In the genomic region with DNA sequence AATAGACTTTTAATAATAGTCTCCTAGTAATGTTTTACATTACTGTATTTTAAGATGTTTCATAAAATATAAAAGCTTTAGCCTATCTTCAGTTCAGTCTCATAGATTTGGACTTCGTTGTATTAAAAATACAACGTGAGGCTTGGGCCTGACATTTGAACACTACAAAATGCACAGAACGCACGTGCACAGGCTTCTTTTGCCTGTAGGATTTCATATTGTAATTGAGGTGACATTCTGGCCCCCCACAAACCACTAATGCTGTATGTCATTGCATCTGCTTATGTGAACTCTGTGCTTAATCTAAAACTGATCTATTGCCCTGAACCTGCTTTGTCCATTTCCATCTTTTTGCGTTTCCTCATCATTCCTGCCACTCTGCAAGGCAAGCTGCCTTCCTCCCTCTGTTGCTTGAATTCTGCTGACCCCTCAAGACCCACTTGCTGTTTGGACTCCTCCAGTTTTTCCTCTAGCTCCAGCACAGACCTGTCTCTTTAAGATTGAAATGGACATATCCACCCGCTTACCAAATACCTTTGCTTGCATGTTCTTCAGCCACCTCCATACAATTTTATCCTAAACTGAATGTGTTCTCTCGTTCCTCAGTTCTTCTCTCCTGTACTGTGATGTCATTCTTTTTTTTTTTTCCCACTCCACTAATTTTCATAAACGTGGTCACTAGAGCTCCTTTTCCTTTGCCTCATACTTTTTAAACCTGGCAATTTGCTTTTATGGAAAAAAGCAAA, we compare ENCODE assay signal across 23 cellular contexts. TPM values are rescaled to one million over a fixed set of nuclear protein-coding genes. Genes with fewer than 3 reads are reported as not detected.
"Had no signal": no experiment of that assay in that cellular context is flagged by ENCODE, and none has a peak within 500 bp of the region (broad histone marks: within the 10 kb centered on the region; RNA-seq: fewer than 3 reads in every experiment).

No MANE protein-coding gene starts in this region.

- ATAC-seq: esophagus mucosa, foreskin keratinocyte, heart right ventricle, mucosa of descending colon had no signal

- H3K4me2 ChIP-seq: smooth muscle cell had no signal

- H3K4me1 ChIP-seq: ascending aorta, foreskin keratinocyte, heart right ventricle, prostate gland, uterus had no signal

- DNase-seq: activated CD4-positive, alpha-beta memory T cell treated with anti-CD3 and anti-CD28 coated beads for 36 hours; activated CD4-positive, alpha-beta T cell treated with anti-CD3 and anti-CD28 coated beads, Interleukin-2, amount 10 ng/mL, durations not matched to agents 24 days and 14 days; activated CD4-positive, CD25-positive, alpha-beta regulatory T cell treated with anti-CD3 and anti-CD28 coated beads, Interleukin-2, amount 50 U/mL, for 72 hours; activated CD8-positive, alpha-beta memory T cell treated with anti-CD3 and anti-CD28 coated beads, Interleukin-2, amount 50 U/mL, for 4 hours; activated effector memory CD4-positive, alpha-beta T cell treated with anti-CD3 and anti-CD28 coated beads, Interleukin-2, amount 50 U/mL, for 16 hours; activated naive CD4-positive, alpha-beta T cell treated with anti-CD3 and anti-CD28 coated beads for 36 hours; activated naive CD8-positive, alpha-beta T cell treated with anti-CD3 and anti-CD28 coated beads for 36 hours; activated T-cell treated with anti-CD3 and anti-CD28 coated beads, Interleukin-2, amount 50 U/mL, for 1 hour; caudate nucleus; cortex of kidney; foreskin keratinocyte; heart right ventricle; mucosa of descending colon; stimulated activated CD4-positive, alpha-beta T cell treated with anti-CD3 and anti-CD28 coated beads, Interleukin-15, amount 100 ng/mL, for 24 hours; stimulated activated naive CD4-positive, alpha-beta T cell; T1000; uterus had no signal

- H3K27ac ChIP-seq: ascending aorta, foreskin keratinocyte, heart right ventricle, neutrophil, prostate gland, uterus had no signal

- H3K36me3 ChIP-seq: ascending aorta, heart right ventricle, neutrophil, prostate gland, uterus had no signal

- H3K4me3 ChIP-seq: ascending aorta, heart right ventricle, lung, mucosa of descending colon, prostate gland, smooth muscle cell, uterus had no signal

- H3K9me3 ChIP-seq: ascending aorta, heart right ventricle, mucosa of descending colon, neutrophil, prostate gland, uterus had no signal

- H3K27me3 ChIP-seq: ascending aorta, heart right ventricle, neutrophil, uterus had no signal

RNA-seq across cellular contexts. Expression of gene PRKAR2B, which starts 12.4 kb away (rescaled TPM):
- total RNA-seq: foreskin keratinocyte had no signal
